16 cellular contexts compared by ENCODE assay signal in the genomic region with DNA sequence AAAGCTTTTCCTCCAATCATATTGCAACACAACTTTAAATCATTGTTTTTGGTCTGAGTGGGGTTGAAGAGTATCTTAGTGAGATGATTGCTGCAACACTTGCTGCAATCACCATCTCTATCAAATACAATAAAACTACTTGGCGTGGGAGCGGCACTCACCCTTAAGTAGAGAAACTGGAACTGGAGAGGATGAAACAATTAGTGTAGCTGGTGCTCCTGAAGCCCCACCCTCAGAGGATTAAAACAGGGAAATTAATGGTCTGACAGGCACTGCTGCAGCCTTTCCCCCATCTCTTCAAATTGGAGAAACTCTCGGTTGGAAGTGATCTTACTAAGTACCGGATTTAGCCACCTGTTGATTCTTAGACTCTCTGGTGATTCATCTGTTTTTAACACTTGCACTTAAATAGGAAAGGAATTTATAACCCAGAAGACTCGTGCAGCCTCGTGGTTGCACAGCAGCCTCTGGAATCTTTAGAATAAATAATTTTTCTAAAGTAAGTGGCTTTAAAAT.
DNase-seq lines count a peak whose midpoint lies in the region; ATAC-seq, FAIRE-seq and TF ChIP-seq lines count a peak whose summit lies in the region.
"Had no signal": no experiment of that assay in that cellular context is flagged by ENCODE, and none has a peak within 500 bp of the region (broad histone marks: within the 10 kb centered on the region; RNA-seq: fewer than 3 reads in every experiment).

No MANE protein-coding gene starts in this region.

- no peak overlapping the region for H3K4me3 Mint-ChIP-seq in astrocyte (ENCODE audit: unreplicated experiment)
- H3K4me3 Mint-ChIP-seq in activated CD4-positive, alpha-beta T cell treated with anti-CD3 and anti-CD28 coated beads, Interleukin-2, amount 10 ng/mL, durations not matched to agents 24 days and 14 days = no peak overlapping the region
- H3K4me3 Mint-ChIP-seq: CD4-positive, CD25-positive, alpha-beta regulatory T cell had no signal

- whole genome bisulfite sequencing in mesendoderm (ENCODE audit: extremely low coverage, insufficient coverage, low lambda C conversion rate) = no CpG with 5 or more reads among the region's 6 CpGs

- no peak overlapping the region for H2BK120ac ChIP-seq in mesendoderm (ENCODE audit: low read depth, low read length)

- H4K5ac ChIP-seq in mesendoderm (ENCODE audit: low read length) = no peak overlapping the region

- H3K27me3 ChIP-seq in astrocyte (ENCODE audit: insufficient read depth, low read length) (no peaks in the 10 kb centered on the region), mesendoderm (ENCODE audit: insufficient read depth, low read length, poor library complexity) (no peaks in the 10 kb centered on the region)
- H3K27me3 ChIP-seq: SJSA1 had no signal

- H2BK15ac ChIP-seq in mesendoderm (replicated peaks; ENCODE audit: low read depth) = no peak overlapping the region

- intact Hi-C loops in mucosa of descending colon (cut with DNase I, micrococcal nuclease) = no loop called here
- intact Hi-C loops in activated CD4-positive, alpha-beta T cell treated with anti-CD3 and anti-CD28 coated beads, Interleukin-2, amount 10 ng/mL, durations not matched to agents 24 days and 14 days (cut with micrococcal nuclease) = no loop called here

- no peak overlapping the region for H3K27ac Mint-ChIP-seq in astrocyte (ENCODE audit: unreplicated experiment)
- H3K27ac Mint-ChIP-seq in activated CD4-positive, alpha-beta T cell treated with anti-CD3 and anti-CD28 coated beads, Interleukin-2, amount 10 ng/mL, durations not matched to agents 24 days and 14 days = no peak overlapping the region
- H3K27ac Mint-ChIP-seq: CD4-positive, CD25-positive, alpha-beta regulatory T cell had no signal

- ATAC-seq in mucosa of descending colon (peak; percentile 79), HG03135 (IDR thresholded peaks at IDR 0.05; ENCODE audit: unreplicated experiment) (no peak)

- no peak overlapping the region for H2BK5ac ChIP-seq in mesendoderm (ENCODE audit: low read length)

- no peak overlapping the region for H3K9ac ChIP-seq in astrocyte (ENCODE audit: low read length)
- no peak overlapping the region for H3K9ac ChIP-seq in mesendoderm (ENCODE audit: low read length)

- H3K4me2 ChIP-seq in astrocyte (ENCODE audit: low read length) (peak overlapping the region; percentile 18), mesendoderm (ENCODE audit: low read length) (no peak overlapping the region)

- H3K27me3 Mint-ChIP-seq in astrocyte (ENCODE audit: low read depth, unreplicated experiment) = no peaks in the 10 kb centered on the region
- peaks cover 2% of the 10 kb centered on the region for H3K27me3 Mint-ChIP-seq in activated CD4-positive, alpha-beta T cell treated with anti-CD3 and anti-CD28 coated beads, Interleukin-2, amount 10 ng/mL, durations not matched to agents 24 days and 14 days

- no peak overlapping the region for H3K4ac ChIP-seq in mesendoderm (ENCODE audit: low read depth, low read length)

- DNase-seq in EL = peak; percentile 24
- peak; percentile 38 for DNase-seq in NCI-H1436 treated with DMSO at 0.1 percent for 48 hours (lab: John Stamatoyannopoulos, UW)
- DNase-seq in astrocyte (ENCODE audit: low read depth) = peak; percentile 54
- DNase-seq in mucosa of descending colon = peak in 1 of 3 donors; percentile 25
- no peak for DNase-seq in activated CD4-positive, alpha-beta T cell treated with anti-CD3 and anti-CD28 coated beads, Interleukin-2, amount 50 U/mL, for 1 hour
- no peak for DNase-seq in activated CD4-positive, alpha-beta T cell treated with anti-CD3 and anti-CD28 coated beads, Interleukin-2, amount 10 ng/mL, durations not matched to agents 24 days and 14 days
- no peak for DNase-seq in mesendoderm
- DNase-seq: activated CD4-positive, CD25-positive, alpha-beta regulatory T cell; CD4-positive, CD25-positive, alpha-beta regulatory T cell; NCI-H2081 treated with DMSO at 0.1 percent for 48 hours; stimulated activated CD4-positive, alpha-beta T cell treated with anti-CD3 and anti-CD28 coated beads, Interleukin-1b, Interleukin-23, amount 100 ng/mL, for 48 hours; stimulated activated naive CD4-positive, alpha-beta T cell had no signal

- no peak for FAIRE-seq in astrocyte (lab: Jason Lieb, UNC)
- FAIRE-seq: HTR-8/SVneo, islet of Langerhans had no signal

- no peak overlapping the region for H3K18ac ChIP-seq in mesendoderm (ENCODE audit: low read length)

- H3K23ac ChIP-seq in mesendoderm (ENCODE audit: low read length) = no peak overlapping the region

- no peaks in the 10 kb centered on the region for H3K79me1 ChIP-seq in mesendoderm (ENCODE audit: low read length)

- peaks cover 5% of the 10 kb centered on the region for H3K9me3 Mint-ChIP-seq in astrocyte (ENCODE audit: unreplicated experiment)
- no peaks in the 10 kb centered on the region for H3K9me3 Mint-ChIP-seq in activated CD4-positive, alpha-beta T cell treated with anti-CD3 and anti-CD28 coated beads, Interleukin-2, amount 10 ng/mL, durations not matched to agents 24 days and 14 days

- H3K4me1 Mint-ChIP-seq in astrocyte (ENCODE audit: low read depth, unreplicated experiment) = peaks cover 7% of the 10 kb centered on the region
- no peaks in the 10 kb centered on the region for H3K4me1 Mint-ChIP-seq in activated CD4-positive, alpha-beta T cell treated with anti-CD3 and anti-CD28 coated beads, Interleukin-2, amount 10 ng/mL, durations not matched to agents 24 days and 14 days
- H3K4me1 Mint-ChIP-seq: CD4-positive, CD25-positive, alpha-beta regulatory T cell had no signal

- H3K36me3 Mint-ChIP-seq in astrocyte (ENCODE audit: low read depth, unreplicated experiment) = peaks cover 11% of the 10 kb centered on the region
- no peaks in the 10 kb centered on the region for H3K36me3 Mint-ChIP-seq in activated CD4-positive, alpha-beta T cell treated with anti-CD3 and anti-CD28 coated beads, Interleukin-2, amount 10 ng/mL, durations not matched to agents 24 days and 14 days (ENCODE audit: low read depth)

- H3K36me3 ChIP-seq in astrocyte (ENCODE audit: insufficient read depth, low read length) (no peaks in the 10 kb centered on the region), mucosa of descending colon (ENCODE audit: low read depth) (no peaks in the 10 kb centered on the region), mesendoderm (ENCODE audit: control insufficient read depth, insufficient read depth, low read length) (no peaks in the 10 kb centered on the region)
- H3K36me3 ChIP-seq: SJSA1 had no signal

- H3K27ac ChIP-seq in astrocyte (ENCODE audit: low read depth, low read length) (no peak overlapping the region), mesendoderm (ENCODE audit: low read depth, low read length) (no peak overlapping the region)
- H3K27ac ChIP-seq: SJSA1 had no signal

- H4K8ac ChIP-seq in mesendoderm (ENCODE audit: low read depth, low read length) = no peak overlapping the region

- H3K79me2 ChIP-seq in astrocyte (ENCODE audit: insufficient read depth, low read length) = no peaks in the 10 kb centered on the region
- no peaks in the 10 kb centered on the region for H3K79me2 ChIP-seq in mesendoderm (ENCODE audit: control insufficient read depth, insufficient read depth, low read length)

- no peak overlapping the region for H2AK5ac ChIP-seq in mesendoderm (ENCODE audit: low read length)

- no peak overlapping the region for H3K4me3 ChIP-seq in astrocyte (ENCODE audit: insufficient read depth, low read depth, low read length)
- H3K4me3 ChIP-seq in mucosa of descending colon = no peak overlapping the region
- H3K4me3 ChIP-seq in mesendoderm (ENCODE audit: low read length) = no peak overlapping the region
- H3K4me3 ChIP-seq: SJSA1 had no signal

- H3K56ac ChIP-seq in mesendoderm (ENCODE audit: low read length) = no peak overlapping the region

- TF ChIP-seq CTCF in astrocyte (IDR thresholded peaks at IDR 0.05; ENCODE audit: insufficient read depth, low read depth, low read length) (no peak), mucosa of descending colon (IDR thresholded peaks at IDR 0.05) (no peak)

- H2AFZ ChIP-seq in astrocyte (ENCODE audit: low read depth, low read length) = no peak overlapping the region

- H4K20me1 ChIP-seq in astrocyte (ENCODE audit: insufficient read depth, low read length) = no peaks in the 10 kb centered on the region

- H3K9me3 ChIP-seq in astrocyte (ENCODE audit: insufficient read depth, low read depth, low read length) (no peaks in the 10 kb centered on the region), mucosa of descending colon (no peaks in the 10 kb centered on the region)
- H3K9me3 ChIP-seq: SJSA1 had no signal

- H3K4me1 ChIP-seq in astrocyte (ENCODE audit: insufficient read depth, low read length) (peaks cover 6% of the 10 kb centered on the region), mucosa of descending colon (ENCODE audit: low read depth) (no peaks in the 10 kb centered on the region), mesendoderm (ENCODE audit: control insufficient read depth, low read depth, low read length) (no peaks in the 10 kb centered on the region)

Comparison
In these comparisons a context has a peak if more than half of its experiments do, and no peak if none do; other contexts are left out.
1. DNase-seq: peak in EL (single experiment), NCI-H1436 treated with DMSO at 0.1 percent for 48 hours (single experiment) and astrocyte (single experiment); none in activated CD4-positive, alpha-beta T cell treated with anti-CD3 and anti-CD28 coated beads, Interleukin-2, amount 50 U/mL, for 1 hour (single experiment), activated CD4-positive, alpha-beta T cell treated with anti-CD3 and anti-CD28 coated beads, Interleukin-2, amount 10 ng/mL, durations not matched to agents 24 days and 14 days (single experiment) and mesendoderm (single experiment).